8 cellular contexts compared by ENCODE assay signal in the genomic region with DNA sequence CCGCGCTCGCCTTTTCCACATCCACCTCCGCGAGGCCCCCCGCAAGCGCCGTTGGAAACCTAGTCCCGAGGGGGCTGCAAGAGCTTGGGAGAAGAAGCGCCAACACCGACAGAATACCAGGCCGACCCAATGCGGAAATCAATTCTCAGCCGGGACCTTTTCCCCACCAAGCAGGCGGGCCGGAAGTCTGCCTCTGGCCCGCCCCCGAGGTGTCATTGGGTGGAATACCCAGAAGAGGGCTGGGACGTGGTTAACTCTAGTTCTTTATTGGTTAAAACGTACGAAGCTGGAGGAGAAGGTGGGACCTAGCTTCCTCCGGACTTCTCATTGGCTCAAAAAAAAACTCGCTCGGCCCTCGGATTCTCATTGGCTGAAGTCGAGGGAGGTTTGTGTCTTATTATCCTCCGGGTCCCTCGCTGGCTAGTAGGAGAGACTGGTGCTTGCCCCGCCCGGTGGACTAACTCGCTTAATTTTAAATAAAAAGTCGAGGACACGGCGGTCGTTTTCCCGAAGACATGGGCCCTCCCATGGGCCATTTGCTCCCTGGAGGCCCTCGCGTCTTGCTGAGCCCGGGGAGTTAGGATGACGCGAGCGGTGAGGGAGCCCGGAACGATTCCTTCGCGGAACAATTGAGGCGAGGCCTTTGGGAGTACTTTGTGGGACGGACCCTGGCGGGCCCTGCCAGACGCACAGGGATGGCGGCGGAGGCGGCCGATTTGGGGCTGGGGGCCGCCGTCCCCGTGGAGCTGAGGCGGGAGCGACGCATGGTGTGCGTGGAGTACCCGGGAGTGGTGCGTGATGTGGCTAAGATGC. TPM values are rescaled to one million over a fixed set of nuclear protein-coding genes. Genes with fewer than 3 reads are reported as not detected.
A peak's percentile ranks its signal among the peaks of the same experiment; 100 is the strongest.
DNase-seq lines count a peak whose midpoint lies in the region; ATAC-seq and TF ChIP-seq lines count a peak whose summit lies in the region.

A gene with protein sequence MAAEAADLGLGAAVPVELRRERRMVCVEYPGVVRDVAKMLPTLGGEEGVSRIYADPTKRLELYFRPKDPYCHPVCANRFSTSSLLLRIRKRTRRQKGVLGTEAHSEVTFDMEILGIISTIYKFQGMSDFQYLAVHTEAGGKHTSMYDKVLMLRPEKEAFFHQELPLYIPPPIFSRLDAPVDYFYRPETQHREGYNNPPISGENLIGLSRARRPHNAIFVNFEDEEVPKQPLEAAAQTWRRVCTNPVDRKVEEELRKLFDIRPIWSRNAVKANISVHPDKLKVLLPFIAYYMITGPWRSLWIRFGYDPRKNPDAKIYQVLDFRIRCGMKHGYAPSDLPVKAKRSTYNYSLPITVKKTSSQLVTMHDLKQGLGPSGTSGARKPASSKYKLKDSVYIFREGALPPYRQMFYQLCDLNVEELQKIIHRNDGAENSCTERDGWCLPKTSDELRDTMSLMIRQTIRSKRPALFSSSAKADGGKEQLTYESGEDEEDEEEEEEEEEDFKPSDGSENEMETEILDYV (plus strand): TSS at position 681 of the 813 bp plus-strand sequence. CDS start 15 bp downstream, at position 696.

- H3F3A ChIP-seq in DOHH2 (ENCODE audit: control insufficient read depth, insufficient read depth) (peaks cover 6% of the 10 kb centered on the region; the same call in 1 of the 2 replicates), GM23338 (replicated peaks; ENCODE audit: low read depth) (no peaks in the 10 kb centered on the region)

- no peaks in the 10 kb centered on the region for H3K27me3 ChIP-seq in DOHH2 (ENCODE audit: control insufficient read depth, low read length)
- H3K27me3 ChIP-seq in GM23338 (ENCODE audit: insufficient read depth), result no peaks in the 10 kb centered on the region

- H3K36me3 ChIP-seq in DOHH2 (ENCODE audit: control insufficient read depth, low read length) (peaks cover 27% of the 10 kb centered on the region), GM23338 (ENCODE audit: insufficient read depth) (no peaks in the 10 kb centered on the region)

- H3K4me3 ChIP-seq in DOHH2 (ENCODE audit: low read length) (peak within 1 kb of the TSS; percentile 92), GM23338 (peak within 1 kb of the TSS; percentile 92)

- peak within 1 kb of the TSS; percentile 15 for H2AFZ ChIP-seq in GM23338

- DNase-seq in GM23338 (ENCODE audit: low spot score) (peak; percentile 99), LHCN-M2 (ENCODE audit: low read depth) (peak; percentile 99), RPMI8226 (peak; percentile 99), fibroblast of gingiva (ENCODE audit: low read depth) (peak; percentile 99), naive B cell (peak; percentile 93)
- DNase-seq in activated T-helper 1 cell treated with anti-CD3 and anti-CD28 coated beads, Interleukin-2, amount 50 U/mL, for 16 hours (ENCODE audit: low read depth in 1 of 2, low spot score in 1 of 2), result peak; percentile 77 to 84

- ATAC-seq in GM23338 (peak; percentile 97), naive B cell (ENCODE audit: low read depth in 2 of 2) (peak; percentile 93 to 94)
- ATAC-seq in stimulated activated memory B cell treated with anti-CD40 and anti-IgM and Interleukin-4, amounts not matched to agents 10 μg/mL and 1 μg/mL and 100 μg/mL, for 72 hours, result peak; percentile 99

- H3K27ac ChIP-seq in DOHH2 (ENCODE audit: low read depth, low read length), result peak within 1 kb of the TSS; percentile 64
- H3K27ac ChIP-seq in GM23338 (ENCODE audit: low read depth), result peak within 1 kb of the TSS; percentile 75; the same call in 1 of the 2 replicates

- H3K4me1 ChIP-seq in DOHH2 (ENCODE audit: control insufficient read depth, low read length) (peaks cover 34% of the 10 kb centered on the region), GM23338 (ENCODE audit: insufficient read depth) (peaks cover 9% of the 10 kb centered on the region; the same call in 1 of the 2 replicates)

- no peaks in the 10 kb centered on the region for H3K9me3 ChIP-seq in DOHH2 (ENCODE audit: control insufficient read depth, insufficient read depth, low read length)

- no peaks in the 10 kb centered on the region for H4K20me1 ChIP-seq in DOHH2 (ENCODE audit: control insufficient read depth, insufficient read depth, low read depth, low read length)
- peaks cover 27% of the 10 kb centered on the region for H4K20me1 ChIP-seq in GM23338 (replicated peaks; ENCODE audit: insufficient read depth)

- H3K4me3 Mint-ChIP-seq in GM23338 (peak within 1 kb of the TSS; percentile 99), naive B cell (peak within 1 kb of the TSS; percentile 94 to 100 (median 99))
- H3K4me3 Mint-ChIP-seq in stimulated activated memory B cell treated with anti-CD40 and anti-IgM and Interleukin-4, amounts not matched to agents 10 μg/mL and 1 μg/mL and 100 μg/mL, for 72 hours, result peak within 1 kb of the TSS; percentile 94

- H3K4me2 ChIP-seq in DOHH2 (ENCODE audit: low read length) (peak within 1 kb of the TSS; percentile 81), GM23338 (peak within 1 kb of the TSS; percentile 93)

- H3K9me3 Mint-ChIP-seq in GM23338 (peaks cover 20% of the 10 kb centered on the region; the same call in 2 of the 3 replicates), naive B cell (peaks cover 0 to 1% (median 0%) of the 10 kb centered on the region in 7 donors)
- H3K9me3 Mint-ChIP-seq in stimulated activated memory B cell treated with anti-CD40 and anti-IgM and Interleukin-4, amounts not matched to agents 10 μg/mL and 1 μg/mL and 100 μg/mL, for 72 hours, result no peaks in the 10 kb centered on the region

- no peak for TF ChIP-seq CTCF in DOHH2 (IDR thresholded peaks at IDR 0.05; ENCODE audit: low read depth, low read length, poor library complexity, severe bottlenecking)
- no peak for TF ChIP-seq CTCF in GM23338 (conservative IDR thresholded peaks at IDR 0.05; ENCODE audit: low read depth in 2 of 2)

- H3K27me3 Mint-ChIP-seq in GM23338 (ENCODE audit: insufficient read depth, low read depth, poor library complexity), result peaks cover 10% of the 10 kb centered on the region
- no peaks in the 10 kb centered on the region for H3K27me3 Mint-ChIP-seq in naive B cell
- H3K27me3 Mint-ChIP-seq in stimulated activated memory B cell treated with anti-CD40 and anti-IgM and Interleukin-4, amounts not matched to agents 10 μg/mL and 1 μg/mL and 100 μg/mL, for 72 hours, result no peaks in the 10 kb centered on the region

- H3K4me1 Mint-ChIP-seq in GM23338 (peaks cover 18% of the 10 kb centered on the region), naive B cell (peaks cover 39 to 58% (median 49%) of the 10 kb centered on the region in 3 donors)
- H3K4me1 Mint-ChIP-seq in stimulated activated memory B cell treated with anti-CD40 and anti-IgM and Interleukin-4, amounts not matched to agents 10 μg/mL and 1 μg/mL and 100 μg/mL, for 72 hours, result peaks cover 45% of the 10 kb centered on the region

- peak within 1 kb of the TSS; percentile 99 for H3K27ac Mint-ChIP-seq in GM23338
- peak within 1 kb of the TSS; percentile 95 to 99 (median 98) for H3K27ac Mint-ChIP-seq in naive B cell
- H3K27ac Mint-ChIP-seq in stimulated activated memory B cell treated with anti-CD40 and anti-IgM and Interleukin-4, amounts not matched to agents 10 μg/mL and 1 μg/mL and 100 μg/mL, for 72 hours, result peak within 1 kb of the TSS; percentile 93

- H3K9me2 ChIP-seq in DOHH2 (replicated peaks; ENCODE audit: control insufficient read depth, low read length) (no peaks in the 10 kb centered on the region), GM23338 (ENCODE audit: insufficient read depth) (0 out of 2 replicates have a peak, but pooled peaks cover 3% of the 10 kb centered on the region)

- peaks cover 20% of the 10 kb centered on the region for H3K36me3 Mint-ChIP-seq in GM23338 (ENCODE audit: low read depth)
- H3K36me3 Mint-ChIP-seq in naive B cell, result no peaks in the 10 kb centered on the region
- peaks cover 4% of the 10 kb centered on the region for H3K36me3 Mint-ChIP-seq in stimulated activated memory B cell treated with anti-CD40 and anti-IgM and Interleukin-4, amounts not matched to agents 10 μg/mL and 1 μg/mL and 100 μg/mL, for 72 hours

- H3K79me2 ChIP-seq in DOHH2 (ENCODE audit: control insufficient read depth, low read length) (peaks cover 65% of the 10 kb centered on the region), GM23338 (replicated peaks; ENCODE audit: insufficient read depth) (peaks cover 53% of the 10 kb centered on the region)

TF ChIP-seq in GM23338, 12 proteins besides CTCF, POLR2A, EP300 and RAD21:
- TF ChIP-seq ZNF114 (CRISPR knock-in tag; IDR thresholded peaks at IDR 0.05) (peak; percentile 50; the same call in 1 of the 2 replicates), ZNF331 (CRISPR knock-in tag; IDR thresholded peaks at IDR 0.05; ENCODE audit: low read depth) (no peak), CREB1 (CRISPR knock-in tag; IDR thresholded peaks at IDR 0.05; ENCODE audit: low read depth) (peak; percentile 72; the same call in 1 of the 2 replicates), EZH2phosphoT487 (IDR thresholded peaks at IDR 0.05; ENCODE audit: unreplicated experiment) (no peak), EZH2 (IDR thresholded peaks at IDR 0.05; ENCODE audit: low read depth, unreplicated experiment) (no peak), POLR2AphosphoS5 (IDR thresholded peaks at IDR 0.05; ENCODE audit: low read depth) (peak; percentile 84)
- TF ChIP-seq, protein P1, sequence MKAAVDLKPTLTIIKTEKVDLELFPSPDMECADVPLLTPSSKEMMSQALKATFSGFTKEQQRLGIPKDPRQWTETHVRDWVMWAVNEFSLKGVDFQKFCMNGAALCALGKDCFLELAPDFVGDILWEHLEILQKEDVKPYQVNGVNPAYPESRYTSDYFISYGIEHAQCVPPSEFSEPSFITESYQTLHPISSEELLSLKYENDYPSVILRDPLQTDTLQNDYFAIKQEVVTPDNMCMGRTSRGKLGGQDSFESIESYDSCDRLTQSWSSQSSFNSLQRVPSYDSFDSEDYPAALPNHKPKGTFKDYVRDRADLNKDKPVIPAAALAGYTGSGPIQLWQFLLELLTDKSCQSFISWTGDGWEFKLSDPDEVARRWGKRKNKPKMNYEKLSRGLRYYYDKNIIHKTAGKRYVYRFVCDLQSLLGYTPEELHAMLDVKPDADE (IDR thresholded peaks at IDR 0.05), result peak; percentile 29

RNA-seq across cellular contexts. Expression of the gene that starts here (rescaled TPM):
- 78.8 and 81.1 TPM in 2 replicates for total RNA-seq in GM23338 (2014; rRNA removed; shearing (Covaris generic))
- 41.2 and 46.0 TPM in 2 replicates for polyA plus RNA-seq in GM23338 (2016; fragmentation: Nextera tagmentation; extraction: Ambion mirVana)
- 74.0 and 75.7 TPM in 2 replicates for total RNA-seq in LHCN-M2 (2014; rRNA removed)
- 40.1 TPM for polyA plus RNA-seq in LHCN-M2 (2012)
- 10 to 100 TPM; 22.3 to 44.2 (median 32.7) TPM for polyA plus RNA-seq in naive B cell (ENCODE audit: low read depth in 6 of 6)

Comparison
In these comparisons a context has a peak if more than half of its experiments do, and no peak if none do; other contexts are left out.
1. Peak in every context shown above with its lines: DNase-seq, ATAC-seq, H3K4me3 ChIP-seq and H3K27ac ChIP-seq.